ENCODE assay signal across 9 cellular contexts in the genomic region with DNA sequence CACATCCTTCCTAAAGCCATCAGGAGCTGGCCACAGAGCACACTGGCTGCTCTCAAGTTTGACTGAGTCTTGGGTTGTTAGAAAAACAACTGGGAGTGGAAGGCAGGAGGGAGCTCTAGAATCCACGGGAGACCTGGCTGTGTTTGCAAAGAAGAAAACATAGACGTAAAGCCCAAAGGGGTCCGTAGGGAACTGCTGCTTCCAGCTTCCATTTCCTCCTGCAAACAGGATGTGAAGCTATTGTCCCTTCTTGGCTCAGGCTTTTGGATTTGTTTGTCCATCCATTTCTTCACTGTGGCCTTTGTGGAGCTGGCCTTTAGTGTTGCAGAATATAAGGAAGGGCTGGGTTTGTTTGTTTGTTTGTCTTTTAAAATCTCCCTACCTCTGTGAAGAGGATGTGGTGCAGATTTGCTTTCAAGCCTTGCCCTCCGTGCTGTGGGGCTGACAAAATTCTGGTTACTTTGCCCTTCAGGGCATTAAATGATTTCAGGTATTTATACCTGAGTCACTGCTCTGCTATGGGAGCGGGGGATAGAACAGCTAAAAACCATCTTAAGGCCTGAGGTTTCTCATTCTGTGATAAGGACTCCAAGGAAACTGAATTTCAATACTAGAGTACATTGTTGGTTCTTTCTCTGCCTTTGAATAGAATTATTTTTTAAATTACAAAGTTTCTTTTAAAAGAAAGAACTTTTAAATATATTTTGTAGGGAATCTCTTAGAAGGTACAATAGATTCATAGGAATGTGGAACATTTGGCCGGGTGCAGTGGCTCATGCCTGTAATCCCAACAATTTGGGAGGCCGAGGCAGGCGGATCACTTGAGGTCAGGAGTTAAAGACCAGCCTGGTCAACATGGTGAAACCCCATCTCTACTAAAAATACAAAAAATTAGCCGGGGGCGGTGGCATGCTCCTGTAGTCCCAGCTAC.
A peak's percentile ranks its signal among the peaks of the same experiment; 100 is the strongest.
DNase-seq lines count a peak whose midpoint lies in the region; ATAC-seq, FAIRE-seq and TF ChIP-seq lines count a peak whose summit lies in the region.
"Had no signal": no experiment of that assay in that cellular context is flagged by ENCODE, and none has a peak within 500 bp of the region (broad histone marks: within the 10 kb centered on the region; RNA-seq: fewer than 3 reads in every experiment).

No MANE protein-coding gene starts in this region.

- H3K27ac ChIP-seq in thoracic aorta = peak overlapping the region; percentile 62 to 72
- peak overlapping the region in 1 of 2 donors; percentile 56 for H3K27ac ChIP-seq in kidney (ENCODE audit: low read depth in 2 of 2, low read length in 2 of 2)

- no peak overlapping the region for H3K27ac Mint-ChIP-seq in stimulated activated naive CD8-positive, alpha-beta T cell treated with anti-CD3 and anti-CD28 coated beads, Interleukin-15, amount 100 ng/mL, for 72 hours
- H3K27ac Mint-ChIP-seq: activated CD4-positive, alpha-beta memory T cell treated with anti-CD3 and anti-CD28 coated beads for 36 hours had no signal

- FAIRE-seq in bronchial epithelial cell (lab: Jason Lieb, UNC) (no peak), kidney (lab: Jason Lieb, UNC) (no peak)

- no peak for ATAC-seq in thoracic aorta (ENCODE audit: insufficient number of reproducible peaks, low FRiP score, low read depth)
- ATAC-seq in stimulated activated naive CD8-positive, alpha-beta T cell treated with anti-CD3 and anti-CD28 coated beads, Interleukin-15, amount 100 ng/mL, for 72 hours = no peak
- no peak for ATAC-seq in HG02884 (IDR thresholded peaks at IDR 0.05; ENCODE audit: unreplicated experiment)

- H3K4me3 Mint-ChIP-seq in stimulated activated naive CD8-positive, alpha-beta T cell treated with anti-CD3 and anti-CD28 coated beads, Interleukin-15, amount 100 ng/mL, for 72 hours = no peak overlapping the region
- H3K4me3 Mint-ChIP-seq: activated CD4-positive, alpha-beta memory T cell treated with anti-CD3 and anti-CD28 coated beads for 36 hours had no signal

- peak; percentile 56 for DNase-seq in NCI-H1092 (lab: John Stamatoyannopoulos, UW)
- DNase-seq in bronchial epithelial cell (ENCODE audit: low read depth) = peak; percentile 75
- DNase-seq in kidney tubule cell (ENCODE audit: low spot score) = peak; percentile 66
- no peak for DNase-seq in thoracic aorta (ENCODE audit: low spot score)
- no peak for DNase-seq in stimulated activated naive CD8-positive, alpha-beta T cell treated with anti-CD3 and anti-CD28 coated beads, Interleukin-15, amount 100 ng/mL, for 72 hours
- DNase-seq in kidney = no peak
- no peak for DNase-seq in KG1 (lab: John Stamatoyannopoulos, UW)

- intact Hi-C loops in kidney (cut with DNase I) = no loop called here

- H3K36me3 ChIP-seq in bronchial epithelial cell (ENCODE audit: control insufficient read depth, insufficient read depth, low read length) = no peaks in the 10 kb centered on the region
- no peaks in the 10 kb centered on the region for H3K36me3 ChIP-seq in thoracic aorta
- no peaks in the 10 kb centered on the region for H3K36me3 ChIP-seq in kidney (ENCODE audit: control insufficient read depth in 1 of 2, insufficient read depth in 2 of 2, low read length in 2 of 2)

- H3K4me1 ChIP-seq in thoracic aorta (ENCODE audit: control insufficient read depth in 1 of 2, low read depth in 2 of 2) (peaks cover 16 to 31% of the 10 kb centered on the region in 2 donors), kidney (ENCODE audit: control insufficient read depth in 1 of 2, insufficient read depth in 1 of 2, low read depth in 1 of 2, low read length in 2 of 2) (peaks cover 0 to 4% of the 10 kb centered on the region in 2 donors)

- H3K27me3 ChIP-seq in bronchial epithelial cell (ENCODE audit: control insufficient read depth, insufficient read depth, low read length) = no peaks in the 10 kb centered on the region
- H3K27me3 ChIP-seq in thoracic aorta (replicated peaks; ENCODE audit: insufficient read depth) = no peaks in the 10 kb centered on the region

- H3K9me3 ChIP-seq in thoracic aorta = no peaks in the 10 kb centered on the region
- no peaks in the 10 kb centered on the region for H3K9me3 ChIP-seq in kidney (ENCODE audit: control insufficient read depth in 1 of 2, low read length in 2 of 2)

- H3K4me1 Mint-ChIP-seq in stimulated activated naive CD8-positive, alpha-beta T cell treated with anti-CD3 and anti-CD28 coated beads, Interleukin-15, amount 100 ng/mL, for 72 hours = peaks cover 6% of the 10 kb centered on the region

- no peak overlapping the region for H3K9ac ChIP-seq in kidney (ENCODE audit: low read length in 2 of 2)

- H3K4me3 ChIP-seq in bronchial epithelial cell (ENCODE audit: low read depth, low read length) (no peak overlapping the region), thoracic aorta (no peak overlapping the region), kidney (ENCODE audit: low read length in 2 of 2) (no peak overlapping the region)

- no peaks in the 10 kb centered on the region for H3K9me3 Mint-ChIP-seq in stimulated activated naive CD8-positive, alpha-beta T cell treated with anti-CD3 and anti-CD28 coated beads, Interleukin-15, amount 100 ng/mL, for 72 hours
- H3K9me3 Mint-ChIP-seq: activated CD4-positive, alpha-beta memory T cell treated with anti-CD3 and anti-CD28 coated beads for 36 hours had no signal

- H3K27me3 Mint-ChIP-seq in stimulated activated naive CD8-positive, alpha-beta T cell treated with anti-CD3 and anti-CD28 coated beads, Interleukin-15, amount 100 ng/mL, for 72 hours = no peaks in the 10 kb centered on the region
- H3K27me3 Mint-ChIP-seq: activated CD4-positive, alpha-beta memory T cell treated with anti-CD3 and anti-CD28 coated beads for 36 hours had no signal

- TF ChIP-seq CTCF in bronchial epithelial cell (IDR thresholded peaks at IDR 0.05; ENCODE audit: insufficient read depth, low read length, severe bottlenecking) (no peak), thoracic aorta (IDR thresholded peaks at IDR 0.05) (no peak), kidney (IDR thresholded peaks at IDR 0.05; ENCODE audit: borderline replicate concordance, extremely low read depth, insufficient read depth) (no peak)

Comparison
In these comparisons a context has a peak if more than half of its experiments do, and no peak if none do; other contexts are left out.
1. DNase-seq: peak in NCI-H1092 (single experiment), bronchial epithelial cell (single experiment) and kidney tubule cell (single experiment); none in thoracic aorta (single experiment), stimulated activated naive CD8-positive, alpha-beta T cell treated with anti-CD3 and anti-CD28 coated beads, Interleukin-15, amount 100 ng/mL, for 72 hours (0 of 2), kidney (single experiment) and KG1 (single experiment).